Comparison of ENCODE assay signal across 1 cellular context in the genomic region with DNA sequence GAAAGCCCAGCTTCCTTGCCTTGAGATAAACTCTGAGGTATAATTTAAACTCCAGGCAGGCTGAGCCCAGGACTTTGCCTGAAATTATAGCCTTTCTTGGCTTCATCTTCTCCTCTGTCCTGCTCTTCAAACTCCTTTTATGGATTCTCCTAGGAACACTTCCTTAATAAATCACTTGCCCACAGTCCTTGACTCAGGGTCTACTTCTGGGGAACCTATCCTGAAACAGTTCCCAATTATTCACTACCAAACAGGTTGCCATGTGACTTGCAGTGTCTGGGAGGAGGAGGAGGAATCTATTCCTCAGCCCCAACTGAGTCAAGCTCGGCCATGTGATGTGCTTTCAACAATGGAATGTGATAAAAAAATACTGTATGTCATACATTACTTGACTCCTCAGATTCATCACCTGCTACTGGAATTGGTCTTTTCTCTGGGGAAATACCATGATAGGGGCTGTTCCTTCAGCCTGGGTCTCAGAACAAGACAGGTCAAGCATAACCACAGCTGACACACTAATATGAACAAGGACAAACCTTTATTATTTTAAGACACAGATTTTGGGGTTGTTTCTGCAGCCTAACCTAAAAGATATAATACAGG.
TF ChIP-seq lines count a peak whose summit lies in the region.

No MANE protein-coding gene starts in this region.

TF ChIP-seq in GM12878, 131 proteins besides CTCF, POLR2A, EP300 and RAD21 (continued from another document and continues in another):
- TF ChIP-seq CREB1 (IDR thresholded peaks at IDR 0.05; ENCODE audit: low read depth) (0 out of 2 replicates have a peak, but pooled peaks have one; percentile 20), FOXM1 (IDR thresholded peaks at IDR 0.05; ENCODE audit: low read depth, low read length) (peak; percentile 55; the same call in 1 of the 2 replicates), HDAC2 (IDR thresholded peaks at IDR 0.05) (no peak), HDGF (IDR thresholded peaks at IDR 0.05) (no peak), BCL11A (IDR thresholded peaks at IDR 0.05; ENCODE audit: low read depth, low read length) (0 out of 2 replicates have a peak, but pooled peaks have one; percentile 32), SMAD5 (IDR thresholded peaks at IDR 0.05; ENCODE audit: low read depth) (no peak), NBN (IDR thresholded peaks at IDR 0.05) (0 out of 2 replicates have a peak, but pooled peaks have one; percentile 37), MTA2 (IDR thresholded peaks at IDR 0.05; ENCODE audit: low read depth) (no peak), IKZF2 (IDR thresholded peaks at IDR 0.05) (peak; percentile 13 to 45; a peak in 2 of 4 replicates), ATF7 (IDR thresholded peaks at IDR 0.05; ENCODE audit: low read depth) (peak; percentile 13; the same call in 1 of the 2 replicates), HCFC1 (IDR thresholded peaks at IDR 0.05; ENCODE audit: low read length) (no peak), ZNF274 (IDR thresholded peaks at IDR 0.05; ENCODE audit: insufficient read depth, insufficient read length) (no peak), NR2C2 (IDR thresholded peaks at IDR 0.05; ENCODE audit: borderline replicate concordance, control insufficient read depth, insufficient read length, low read depth) (no peak), KAT2A (conservative IDR thresholded peaks at IDR 0.05; ENCODE audit: control insufficient read depth, low read depth, low read length) (no peak), CREM (IDR thresholded peaks at IDR 0.05; ENCODE audit: low read depth) (no peak), TCF12 (IDR thresholded peaks at IDR 0.05; ENCODE audit: low read depth, low read length) (no peak), ZNF217 (IDR thresholded peaks at IDR 0.05) (no peak), ZNF622 (IDR thresholded peaks at IDR 0.05) (no peak), NFIC (IDR thresholded peaks at IDR 0.05; ENCODE audit: low read depth, low read length) (0 out of 2 replicates have a peak, but pooled peaks have one; percentile 53), STAT1 (conservative IDR thresholded peaks at IDR 0.05) (no peak), GATAD2B (conservative IDR thresholded peaks at IDR 0.05; ENCODE audit: low read depth) (peak; percentile 42; the same call in 1 of the 2 replicates), TAF1 (IDR thresholded peaks at IDR 0.05; ENCODE audit: borderline replicate concordance, low read depth, low read length) (no peak), BACH1 (IDR thresholded peaks at IDR 0.05; ENCODE audit: borderline replicate concordance) (no peak), MYC (IDR thresholded peaks at IDR 0.05; ENCODE audit: insufficient read depth, insufficient read length, insufficient replicate concordance, low read length, severe bottlenecking) (no peak), MYB (IDR thresholded peaks at IDR 0.05; ENCODE audit: borderline replicate concordance, low read depth, low read length) (no peak), POLR2AphosphoS5 (IDR thresholded peaks at IDR 0.05; ENCODE audit: low read length) (no peak), CEBPB (IDR thresholded peaks at IDR 0.05; ENCODE audit: borderline replicate concordance in 1 of 2, low read depth in 2 of 2, low read length in 2 of 2) (no peak), JUND (IDR thresholded peaks at IDR 0.05; ENCODE audit: low read depth, low read length) (no peak), IKZF1 (conservative IDR thresholded peaks at IDR 0.05) (peak; percentile 48), ETV6 (conservative IDR thresholded peaks at IDR 0.05 in 1 of 2, IDR thresholded peaks at IDR 0.05 in 1 of 2; ENCODE audit: borderline replicate concordance in 1 of 2, low read depth in 1 of 2) (no peak), RUNX3 (IDR thresholded peaks at IDR 0.05; ENCODE audit: low read length) (peak; percentile 79), SMAD1 (IDR thresholded peaks at IDR 0.05; ENCODE audit: low read depth, partially characterized antibody) (no peak), ZBED1 (IDR thresholded peaks at IDR 0.05; ENCODE audit: borderline replicate concordance) (0 out of 2 replicates have a peak, but pooled peaks have one; percentile 25), GABPA (IDR thresholded peaks at IDR 0.05; ENCODE audit: low read depth) (no peak), NR2F1 (conservative IDR thresholded peaks at IDR 0.05) (peak; percentile 55; the same call in 1 of the 2 replicates)
- TF ChIP-seq, protein P1, sequence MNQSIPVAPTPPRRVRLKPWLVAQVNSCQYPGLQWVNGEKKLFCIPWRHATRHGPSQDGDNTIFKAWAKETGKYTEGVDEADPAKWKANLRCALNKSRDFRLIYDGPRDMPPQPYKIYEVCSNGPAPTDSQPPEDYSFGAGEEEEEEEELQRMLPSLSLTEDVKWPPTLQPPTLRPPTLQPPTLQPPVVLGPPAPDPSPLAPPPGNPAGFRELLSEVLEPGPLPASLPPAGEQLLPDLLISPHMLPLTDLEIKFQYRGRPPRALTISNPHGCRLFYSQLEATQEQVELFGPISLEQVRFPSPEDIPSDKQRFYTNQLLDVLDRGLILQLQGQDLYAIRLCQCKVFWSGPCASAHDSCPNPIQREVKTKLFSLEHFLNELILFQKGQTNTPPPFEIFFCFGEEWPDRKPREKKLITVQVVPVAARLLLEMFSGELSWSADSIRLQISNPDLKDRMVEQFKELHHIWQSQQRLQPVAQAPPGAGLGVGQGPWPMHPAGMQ (IDR thresholded peaks at IDR 0.05; ENCODE audit: borderline replicate concordance): no peak
- TF ChIP-seq, protein P2, sequence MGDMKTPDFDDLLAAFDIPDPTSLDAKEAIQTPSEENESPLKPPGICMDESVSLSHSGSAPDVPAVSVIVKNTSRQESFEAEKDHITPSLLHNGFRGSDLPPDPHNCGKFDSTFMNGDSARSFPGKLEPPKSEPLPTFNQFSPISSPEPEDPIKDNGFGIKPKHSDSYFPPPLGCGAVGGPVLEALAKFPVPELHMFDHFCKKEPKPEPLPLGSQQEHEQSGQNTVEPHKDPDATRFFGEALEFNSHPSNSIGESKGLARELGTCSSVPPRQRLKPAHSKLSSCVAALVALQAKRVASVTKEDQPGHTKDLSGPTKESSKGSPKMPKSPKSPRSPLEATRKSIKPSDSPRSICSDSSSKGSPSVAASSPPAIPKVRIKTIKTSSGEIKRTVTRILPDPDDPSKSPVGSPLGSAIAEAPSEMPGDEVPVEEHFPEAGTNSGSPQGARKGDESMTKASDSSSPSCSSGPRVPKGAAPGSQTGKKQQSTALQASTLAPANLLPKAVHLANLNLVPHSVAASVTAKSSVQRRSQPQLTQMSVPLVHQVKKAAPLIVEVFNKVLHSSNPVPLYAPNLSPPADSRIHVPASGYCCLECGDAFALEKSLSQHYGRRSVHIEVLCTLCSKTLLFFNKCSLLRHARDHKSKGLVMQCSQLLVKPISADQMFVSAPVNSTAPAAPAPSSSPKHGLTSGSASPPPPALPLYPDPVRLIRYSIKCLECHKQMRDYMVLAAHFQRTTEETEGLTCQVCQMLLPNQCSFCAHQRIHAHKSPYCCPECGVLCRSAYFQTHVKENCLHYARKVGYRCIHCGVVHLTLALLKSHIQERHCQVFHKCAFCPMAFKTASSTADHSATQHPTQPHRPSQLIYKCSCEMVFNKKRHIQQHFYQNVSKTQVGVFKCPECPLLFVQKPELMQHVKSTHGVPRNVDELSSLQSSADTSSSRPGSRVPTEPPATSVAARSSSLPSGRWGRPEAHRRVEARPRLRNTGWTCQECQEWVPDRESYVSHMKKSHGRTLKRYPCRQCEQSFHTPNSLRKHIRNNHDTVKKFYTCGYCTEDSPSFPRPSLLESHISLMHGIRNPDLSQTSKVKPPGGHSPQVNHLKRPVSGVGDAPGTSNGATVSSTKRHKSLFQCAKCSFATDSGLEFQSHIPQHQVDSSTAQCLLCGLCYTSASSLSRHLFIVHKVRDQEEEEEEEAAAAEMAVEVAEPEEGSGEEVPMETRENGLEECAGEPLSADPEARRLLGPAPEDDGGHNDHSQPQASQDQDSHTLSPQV (IDR thresholded peaks at IDR 0.05): no peak
- TF ChIP-seq, protein P3, sequence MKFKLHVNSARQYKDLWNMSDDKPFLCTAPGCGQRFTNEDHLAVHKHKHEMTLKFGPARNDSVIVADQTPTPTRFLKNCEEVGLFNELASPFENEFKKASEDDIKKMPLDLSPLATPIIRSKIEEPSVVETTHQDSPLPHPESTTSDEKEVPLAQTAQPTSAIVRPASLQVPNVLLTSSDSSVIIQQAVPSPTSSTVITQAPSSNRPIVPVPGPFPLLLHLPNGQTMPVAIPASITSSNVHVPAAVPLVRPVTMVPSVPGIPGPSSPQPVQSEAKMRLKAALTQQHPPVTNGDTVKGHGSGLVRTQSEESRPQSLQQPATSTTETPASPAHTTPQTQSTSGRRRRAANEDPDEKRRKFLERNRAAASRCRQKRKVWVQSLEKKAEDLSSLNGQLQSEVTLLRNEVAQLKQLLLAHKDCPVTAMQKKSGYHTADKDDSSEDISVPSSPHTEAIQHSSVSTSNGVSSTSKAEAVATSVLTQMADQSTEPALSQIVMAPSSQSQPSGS (IDR thresholded peaks at IDR 0.05; ENCODE audit: low read length): no peak
- TF ChIP-seq, protein P4, sequence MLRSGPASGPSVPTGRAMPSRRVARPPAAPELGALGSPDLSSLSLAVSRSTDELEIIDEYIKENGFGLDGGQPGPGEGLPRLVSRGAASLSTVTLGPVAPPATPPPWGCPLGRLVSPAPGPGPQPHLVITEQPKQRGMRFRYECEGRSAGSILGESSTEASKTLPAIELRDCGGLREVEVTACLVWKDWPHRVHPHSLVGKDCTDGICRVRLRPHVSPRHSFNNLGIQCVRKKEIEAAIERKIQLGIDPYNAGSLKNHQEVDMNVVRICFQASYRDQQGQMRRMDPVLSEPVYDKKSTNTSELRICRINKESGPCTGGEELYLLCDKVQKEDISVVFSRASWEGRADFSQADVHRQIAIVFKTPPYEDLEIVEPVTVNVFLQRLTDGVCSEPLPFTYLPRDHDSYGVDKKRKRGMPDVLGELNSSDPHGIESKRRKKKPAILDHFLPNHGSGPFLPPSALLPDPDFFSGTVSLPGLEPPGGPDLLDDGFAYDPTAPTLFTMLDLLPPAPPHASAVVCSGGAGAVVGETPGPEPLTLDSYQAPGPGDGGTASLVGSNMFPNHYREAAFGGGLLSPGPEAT (IDR thresholded peaks at IDR 0.05; ENCODE audit: low read depth): no peak
- TF ChIP-seq, protein P5, sequence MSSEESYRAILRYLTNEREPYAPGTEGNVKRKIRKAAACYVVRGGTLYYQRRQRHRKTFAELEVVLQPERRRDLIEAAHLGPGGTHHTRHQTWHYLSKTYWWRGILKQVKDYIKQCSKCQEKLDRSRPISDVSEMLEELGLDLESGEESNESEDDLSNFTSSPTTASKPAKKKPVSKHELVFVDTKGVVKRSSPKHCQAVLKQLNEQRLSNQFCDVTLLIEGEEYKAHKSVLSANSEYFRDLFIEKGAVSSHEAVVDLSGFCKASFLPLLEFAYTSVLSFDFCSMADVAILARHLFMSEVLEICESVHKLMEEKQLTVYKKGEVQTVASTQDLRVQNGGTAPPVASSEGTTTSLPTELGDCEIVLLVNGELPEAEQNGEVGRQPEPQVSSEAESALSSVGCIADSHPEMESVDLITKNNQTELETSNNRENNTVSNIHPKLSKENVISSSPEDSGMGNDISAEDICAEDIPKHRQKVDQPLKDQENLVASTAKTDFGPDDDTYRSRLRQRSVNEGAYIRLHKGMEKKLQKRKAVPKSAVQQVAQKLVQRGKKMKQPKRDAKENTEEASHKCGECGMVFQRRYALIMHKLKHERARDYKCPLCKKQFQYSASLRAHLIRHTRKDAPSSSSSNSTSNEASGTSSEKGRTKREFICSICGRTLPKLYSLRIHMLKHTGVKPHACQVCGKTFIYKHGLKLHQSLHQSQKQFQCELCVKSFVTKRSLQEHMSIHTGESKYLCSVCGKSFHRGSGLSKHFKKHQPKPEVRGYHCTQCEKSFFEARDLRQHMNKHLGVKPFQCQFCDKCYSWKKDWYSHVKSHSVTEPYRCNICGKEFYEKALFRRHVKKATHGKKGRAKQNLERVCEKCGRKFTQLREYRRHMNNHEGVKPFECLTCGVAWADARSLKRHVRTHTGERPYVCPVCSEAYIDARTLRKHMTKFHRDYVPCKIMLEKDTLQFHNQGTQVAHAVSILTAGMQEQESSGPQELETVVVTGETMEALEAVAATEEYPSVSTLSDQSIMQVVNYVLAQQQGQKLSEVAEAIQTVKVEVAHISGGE (CRISPR knock-in tag; IDR thresholded peaks at IDR 0.05): no peak
- TF ChIP-seq, protein P6, sequence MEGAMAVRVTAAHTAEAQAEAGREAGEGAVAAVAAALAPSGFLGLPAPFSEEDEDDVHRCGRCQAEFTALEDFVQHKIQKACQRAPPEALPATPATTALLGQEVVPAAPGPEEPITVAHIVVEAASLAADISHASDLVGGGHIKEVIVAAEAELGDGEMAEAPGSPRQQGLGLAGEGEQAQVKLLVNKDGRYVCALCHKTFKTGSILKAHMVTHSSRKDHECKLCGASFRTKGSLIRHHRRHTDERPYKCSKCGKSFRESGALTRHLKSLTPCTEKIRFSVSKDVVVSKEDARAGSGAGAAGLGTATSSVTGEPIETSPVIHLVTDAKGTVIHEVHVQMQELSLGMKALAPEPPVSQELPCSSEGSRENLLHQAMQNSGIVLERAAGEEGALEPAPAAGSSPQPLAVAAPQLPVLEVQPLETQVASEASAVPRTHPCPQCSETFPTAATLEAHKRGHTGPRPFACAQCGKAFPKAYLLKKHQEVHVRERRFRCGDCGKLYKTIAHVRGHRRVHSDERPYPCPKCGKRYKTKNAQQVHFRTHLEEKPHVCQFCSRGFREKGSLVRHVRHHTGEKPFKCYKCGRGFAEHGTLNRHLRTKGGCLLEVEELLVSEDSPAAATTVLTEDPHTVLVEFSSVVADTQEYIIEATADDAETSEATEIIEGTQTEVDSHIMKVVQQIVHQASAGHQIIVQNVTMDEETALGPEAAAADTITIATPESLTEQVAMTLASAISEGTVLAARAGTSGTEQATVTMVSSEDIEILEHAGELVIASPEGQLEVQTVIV (IDR thresholded peaks at IDR 0.05; ENCODE audit: borderline replicate concordance, partially characterized antibody): no peak
- TF ChIP-seq, protein P7, sequence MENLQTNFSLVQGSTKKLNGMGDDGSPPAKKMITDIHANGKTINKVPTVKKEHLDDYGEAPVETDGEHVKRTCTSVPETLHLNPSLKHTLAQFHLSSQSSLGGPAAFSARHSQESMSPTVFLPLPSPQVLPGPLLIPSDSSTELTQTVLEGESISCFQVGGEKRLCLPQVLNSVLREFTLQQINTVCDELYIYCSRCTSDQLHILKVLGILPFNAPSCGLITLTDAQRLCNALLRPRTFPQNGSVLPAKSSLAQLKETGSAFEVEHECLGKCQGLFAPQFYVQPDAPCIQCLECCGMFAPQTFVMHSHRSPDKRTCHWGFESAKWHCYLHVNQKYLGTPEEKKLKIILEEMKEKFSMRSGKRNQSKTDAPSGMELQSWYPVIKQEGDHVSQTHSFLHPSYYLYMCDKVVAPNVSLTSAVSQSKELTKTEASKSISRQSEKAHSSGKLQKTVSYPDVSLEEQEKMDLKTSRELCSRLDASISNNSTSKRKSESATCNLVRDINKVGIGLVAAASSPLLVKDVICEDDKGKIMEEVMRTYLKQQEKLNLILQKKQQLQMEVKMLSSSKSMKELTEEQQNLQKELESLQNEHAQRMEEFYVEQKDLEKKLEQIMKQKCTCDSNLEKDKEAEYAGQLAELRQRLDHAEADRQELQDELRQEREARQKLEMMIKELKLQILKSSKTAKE (IDR thresholded peaks at IDR 0.05; ENCODE audit: low read depth, poor library complexity, severe bottlenecking): no peak
